7 cellular contexts compared by ENCODE assay signal in the genomic region with DNA sequence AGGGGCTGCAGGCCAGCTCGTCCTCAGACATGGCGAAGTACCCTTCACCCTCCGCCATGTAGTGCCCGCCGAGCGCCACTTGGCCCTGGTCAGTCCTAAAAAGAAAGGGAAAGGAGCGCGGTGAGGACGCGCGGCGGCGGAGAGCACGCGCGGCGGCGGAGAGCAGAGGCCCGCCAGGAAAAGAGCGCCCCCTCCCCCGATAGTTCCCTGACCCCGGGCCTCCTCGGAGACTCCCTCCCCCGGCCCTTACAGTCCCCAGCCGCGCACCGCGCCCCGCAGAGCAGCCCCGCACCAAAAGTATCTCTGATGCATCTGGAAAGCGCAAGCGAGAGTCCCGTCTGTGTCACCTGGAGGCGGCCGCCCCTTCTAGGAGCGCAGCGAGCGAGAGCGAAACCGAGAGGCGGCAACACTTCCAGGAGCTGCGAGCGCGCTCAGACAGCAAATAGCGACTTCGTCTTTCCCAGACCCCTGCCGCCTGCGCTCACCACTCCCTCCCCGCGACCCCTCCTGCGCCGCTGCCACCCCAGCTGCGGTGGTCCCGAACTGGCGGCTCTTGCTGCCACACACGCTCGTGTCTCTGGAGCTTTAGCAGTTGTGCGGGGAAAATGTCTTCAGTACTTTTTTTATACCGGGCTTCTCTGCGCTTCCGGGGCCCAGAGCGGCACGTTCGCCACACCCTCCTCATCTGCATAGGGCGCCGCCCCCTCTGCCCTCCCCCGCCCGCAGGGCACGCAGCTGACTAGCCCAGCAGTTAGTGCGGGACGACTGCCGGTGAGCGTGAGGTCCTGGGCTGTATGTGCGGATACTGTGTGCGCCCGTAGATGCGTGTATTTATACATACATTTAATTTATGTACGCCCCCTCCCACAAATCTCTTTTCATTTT. TPM values are rescaled to one million over a fixed set of nuclear protein-coding genes. Genes with fewer than 3 reads are reported as not detected.
DNase-seq lines count a peak whose midpoint lies in the region; ATAC-seq and TF ChIP-seq lines count a peak whose summit lies in the region.

Gene TENT5A, minus strand, starts transcription at position 598 of the 885 bp plus-strand sequence. Its CDS starts 540 bp downstream, at position 58.

- H3K27me3 ChIP-seq in breast epithelium: no peaks in the 10 kb centered on the region
- no peaks in the 10 kb centered on the region for H3K27me3 ChIP-seq in smooth muscle cell (ENCODE audit: low read depth)

- peaks cover 6% of the 10 kb centered on the region for H3F3A ChIP-seq in smooth muscle cell (ENCODE audit: low read depth)

- H3K79me2 ChIP-seq in smooth muscle cell (ENCODE audit: low read depth): peaks cover 51% of the 10 kb centered on the region

- TF ChIP-seq CTCF in WI38 (IDR thresholded peaks at IDR 0.05; ENCODE audit: low read depth, low read length) (no peak), breast epithelium (IDR thresholded peaks at IDR 0.05) (no peak), smooth muscle cell (IDR thresholded peaks at IDR 0.05; ENCODE audit: borderline replicate concordance, insufficient read depth, poor library complexity, severe bottlenecking) (peak; percentile 14)

- peak within 1 kb of the TSS; percentile 90 for H3K4me2 ChIP-seq in smooth muscle cell

- ATAC-seq in GM18519 (IDR thresholded peaks at IDR 0.05; ENCODE audit: low FRiP score, unreplicated experiment) (peak; percentile 51), HG02970 (IDR thresholded peaks at IDR 0.05; ENCODE audit: low FRiP score, unreplicated experiment) (peak; percentile 84)

- H3K4me3 ChIP-seq in WI38 (ENCODE audit: low read depth, low read length) (peak within 1 kb of the TSS; percentile 89), breast epithelium (peak within 1 kb of the TSS; percentile 86 to 92 (median 92)), smooth muscle cell (peak within 1 kb of the TSS; percentile 78)

- intact Hi-C loops in breast epithelium (cut with DNase I; ENCODE audit: low total_unique reads): no loop called here

- H2AFZ ChIP-seq in smooth muscle cell (ENCODE audit: low read depth): peak within 1 kb of the TSS; percentile 9

- peaks cover 51% of the 10 kb centered on the region for H4K20me1 ChIP-seq in smooth muscle cell (ENCODE audit: low read depth)

- H3K27ac ChIP-seq in breast epithelium: peak within 1 kb of the TSS; percentile 90 to 99
- H3K27ac ChIP-seq in smooth muscle cell (ENCODE audit: low read depth): peak within 1 kb of the TSS; percentile 98

- H3K36me3 ChIP-seq in breast epithelium (no peaks in the 10 kb centered on the region), smooth muscle cell (ENCODE audit: low read depth) (no peaks in the 10 kb centered on the region)

- H3K4me1 ChIP-seq in breast epithelium: no peaks in the 10 kb centered on the region
- H3K4me1 ChIP-seq in smooth muscle cell (ENCODE audit: low read depth): peaks cover 27% of the 10 kb centered on the region

- 1% methylated on average over 69 of the region's 78 CpGs for WGBS in smooth muscle cell (ENCODE audit: low lambda C conversion rate)

- peak within 1 kb of the TSS; percentile 88 for H3K9ac ChIP-seq in smooth muscle cell (ENCODE audit: low read depth)

- peak; percentile 73 for DNase-seq in NCI-H2029 treated with DMSO at 0.1 percent for 48 hours (lab: John Stamatoyannopoulos, UW)
- peak; percentile 92 to 94 for DNase-seq in breast epithelium (ENCODE audit: low spot score in 2 of 2)
- peak; percentile 85 for DNase-seq in iPS-NIHi7 (ENCODE audit: extremely low spot score)
- peak; percentile 89 for DNase-seq in smooth muscle cell (lab: John Stamatoyannopoulos, UW; ENCODE audit: unreplicated experiment)

- TF ChIP-seq POLR2A in breast epithelium (IDR thresholded peaks at IDR 0.05): peak; percentile 47

- H3K9me3 ChIP-seq in breast epithelium: no peaks in the 10 kb centered on the region
- H3K9me3 ChIP-seq in smooth muscle cell (replicated peaks; ENCODE audit: low read depth): no peaks in the 10 kb centered on the region

RNA-seq across cellular contexts. Expression of gene TENT5A, which starts in this region (rescaled TPM):
- total RNA-seq in breast epithelium (10 to 100 TPM; 24.3 to 42.4 (median 25.9) TPM), smooth muscle cell (151 and 162 TPM in 2 replicates)
- 123 and 137 TPM in 2 replicates for polyA plus RNA-seq in smooth muscle cell

Comparison
In these comparisons a context has a peak if more than half of its experiments do, and no peak if none do; other contexts are left out.
1. Peak in every context shown above with its lines: DNase-seq, ATAC-seq, H3K4me3 ChIP-seq and H3K27ac ChIP-seq.